32 cellular contexts compared by ENCODE assay signal in genomic region chr2:55734726-55735125, GRCh38.
"Had no signal": no experiment of that assay in that cellular context is flagged by ENCODE, and none has a peak within 500 bp of the region (broad histone marks: within the 10 kb centered on the region; RNA-seq: fewer than 3 reads in every experiment).

No MANE protein-coding gene starts in this region.

- H3K4me3 ChIP-seq: adrenal gland, ascending aorta, body of pancreas, breast epithelium, cardiac muscle cell had no signal

- H3K9me3 ChIP-seq: ascending aorta, body of pancreas, breast epithelium had no signal

- H3K27ac ChIP-seq: adrenal gland, ascending aorta, body of pancreas, brain microvascular endothelial cell, breast epithelium, cardiac muscle cell had no signal

- H3K36me3 ChIP-seq: adrenal gland, ascending aorta, brain microvascular endothelial cell, breast epithelium, cardiac muscle cell had no signal

- H3K27me3 ChIP-seq: adrenal gland, ascending aorta, body of pancreas, brain microvascular endothelial cell, breast epithelium, cardiac muscle cell had no signal

- DNase-seq: activated effector memory CD4-positive, alpha-beta T cell treated with anti-CD3 and anti-CD28 coated beads, Interleukin-2, amount 50 U/mL, for 16 hours; activated effector memory CD4-positive, alpha-beta T cell treated with Interleukin-2 at 50 U/mL for 16 hours; activated gamma-delta T cell; activated gamma-delta T cell treated with Interleukin-2 at 50 U/mL for 16 hours; activated naive CD4-positive, alpha-beta T cell; activated naive CD4-positive, alpha-beta T cell treated with anti-CD3 and anti-CD28 coated beads for 36 hours; activated naive CD4-positive, alpha-beta T cell treated with anti-CD3 and anti-CD28 coated beads, Interleukin-2, amount 10 ng/mL, durations not matched to agents 7 days and 5 days; activated naive CD4-positive, alpha-beta T cell treated with anti-CD3 and anti-CD28 coated beads, Interleukin-2, amount 50 U/mL, for 16 hours; activated naive CD4-positive, alpha-beta T cell treated with Interleukin-2 at 50 U/mL for 16 hours; activated naive CD8-positive, alpha-beta T cell treated with anti-CD3 and anti-CD28 coated beads for 36 hours; activated naive CD8-positive, alpha-beta T cell treated with anti-CD3 and anti-CD28 coated beads, Interleukin-2, amount 10 ng/mL, durations not matched to agents 7 days and 5 days; activated naive CD8-positive, alpha-beta T cell treated with anti-CD3 and anti-CD28 coated beads, Interleukin-2, amount 50 U/mL, for 24 hours; activated T-cell treated with anti-CD3 and anti-CD28 coated beads, Interleukin-2, amount 50 U/mL, for 4 hours; activated T-cell treated with anti-CD3 and anti-CD28 coated beads, Interleukin-2, amount 50 U/mL, for 48 hours; activated T-cell treated with anti-CD3 and anti-CD28 coated beads, Interleukin-2, amount 50 U/mL, for 72 hours; adrenal gland; amniotic stem cell; amygdala; anterior cingulate cortex; aorta; body of pancreas; brain microvascular endothelial cell; caudate nucleus; central memory CD4-positive, alpha-beta T cell; cerebellar nuclear complex had no signal

- H3K4me1 ChIP-seq: adrenal gland, ascending aorta, body of pancreas, breast epithelium had no signal

- ATAC-seq: activated naive CD4-positive, alpha-beta T cell treated with anti-CD3 and anti-CD28 coated beads, Interleukin-2, amount 50 U/mL, for 72 hours; activated naive CD8-positive, alpha-beta T cell treated with anti-CD3 and anti-CD28 coated beads, Interleukin-2, amount 50 U/mL, for 24 hours; activated T-cell treated with anti-CD3 and anti-CD28 coated beads, Interleukin-2, amount 50 U/mL, for 4 hours; activated T-cell treated with anti-CD3 and anti-CD28 coated beads, Interleukin-2, amount 50 U/mL, for 72 hours; activated T-helper 17 cell treated with anti-CD3 and anti-CD28 coated beads, Interleukin-2, amount 50 U/mL, for 72 hours; body of pancreas had no signal

- FAIRE-seq: astrocyte, bronchial epithelial cell had no signal
